ENCODE assay signal across 9 cellular contexts in genomic region chr19:33235269-33235995, GRCh38. TPM values are rescaled to one million over a fixed set of nuclear protein-coding genes. Genes with fewer than 3 reads are reported as not detected.
DNase-seq lines count a peak whose midpoint lies in the region; ATAC-seq and TF ChIP-seq lines count a peak whose summit lies in the region.
"Had no signal": no experiment of that assay in that cellular context is flagged by ENCODE, and none has a peak within 500 bp of the region (broad histone marks: within the 10 kb centered on the region; RNA-seq: fewer than 3 reads in every experiment).

No MANE protein-coding gene starts in this region.

- ATAC-seq in GM19324 (IDR thresholded peaks at IDR 0.05; ENCODE audit: low FRiP score, unreplicated experiment) = peak; percentile 58
- ATAC-seq in HG03439 (IDR thresholded peaks at IDR 0.05; ENCODE audit: unreplicated experiment) = peak; percentile 94
- peak; percentile 90 for ATAC-seq in activated CD8-positive, alpha-beta memory T cell treated with anti-CD3 and anti-CD28 coated beads, Interleukin-2, amount 10 ng/mL, durations not matched to agents 7 days and 5 days
- ATAC-seq in naive thymus-derived CD8-positive, alpha-beta T cell = peak; percentile 42 to 57
- ATAC-seq in stimulated activated naive B cell treated with anti-CD40 and anti-IgM and Interleukin-4, amounts not matched to agents 10 μg/mL and 1 μg/mL and 100 μg/mL, for 72 hours (replicated peaks) = peak; percentile 85 to 95

- peaks cover 18% of the 10 kb centered on the region for H3K27me3 Mint-ChIP-seq in activated CD8-positive, alpha-beta memory T cell treated with anti-CD3 and anti-CD28 coated beads, Interleukin-2, amount 10 ng/mL, durations not matched to agents 7 days and 5 days
- H3K27me3 Mint-ChIP-seq in naive thymus-derived CD8-positive, alpha-beta T cell = peaks cover 5 to 16% (median 10%) of the 10 kb centered on the region in 5 donors
- H3K27me3 Mint-ChIP-seq in stimulated activated naive B cell treated with anti-CD40 and anti-IgM and Interleukin-4, amounts not matched to agents 10 μg/mL and 1 μg/mL and 100 μg/mL, for 72 hours = peaks cover 17 to 24% of the 10 kb centered on the region in 2 donors

- peaks cover 11% of the 10 kb centered on the region for H3K4me1 Mint-ChIP-seq in activated CD8-positive, alpha-beta memory T cell treated with anti-CD3 and anti-CD28 coated beads, Interleukin-2, amount 10 ng/mL, durations not matched to agents 7 days and 5 days
- H3K4me1 Mint-ChIP-seq in naive thymus-derived CD8-positive, alpha-beta T cell = peaks cover 0 to 7% (median 0%) of the 10 kb centered on the region in 4 donors
- peaks cover 6% of the 10 kb centered on the region in 2 donors for H3K4me1 Mint-ChIP-seq in stimulated activated naive B cell treated with anti-CD40 and anti-IgM and Interleukin-4, amounts not matched to agents 10 μg/mL and 1 μg/mL and 100 μg/mL, for 72 hours

- H3K4me3 ChIP-seq in epithelial cell of esophagus (ENCODE audit: low read length) = no peak overlapping the region

- TF ChIP-seq CTCF in epithelial cell of esophagus (IDR thresholded peaks at IDR 0.05; ENCODE audit: insufficient read depth, low read depth, low read length, missing control alignments) = peak; percentile 89

- no peaks in the 10 kb centered on the region for H3K36me3 Mint-ChIP-seq in activated CD8-positive, alpha-beta memory T cell treated with anti-CD3 and anti-CD28 coated beads, Interleukin-2, amount 10 ng/mL, durations not matched to agents 7 days and 5 days
- H3K36me3 Mint-ChIP-seq in naive thymus-derived CD8-positive, alpha-beta T cell = peaks cover 0 to 5% (median 0%) of the 10 kb centered on the region in 3 donors
- no peaks in the 10 kb centered on the region for H3K36me3 Mint-ChIP-seq in stimulated activated naive B cell treated with anti-CD40 and anti-IgM and Interleukin-4, amounts not matched to agents 10 μg/mL and 1 μg/mL and 100 μg/mL, for 72 hours

- DNase-seq in COLO668 (lab: John Stamatoyannopoulos, UW; ENCODE audit: unreplicated experiment) (peak; percentile 64), NOMO-1 (lab: John Stamatoyannopoulos, UW; ENCODE audit: unreplicated experiment in 2 of 2) (peak; percentile 31 to 37), epithelial cell of esophagus (ENCODE audit: low read depth) (peak; percentile 66)
- peak; percentile 82 for DNase-seq in activated CD8-positive, alpha-beta memory T cell treated with anti-CD3 and anti-CD28 coated beads, Interleukin-2, amount 10 ng/mL, durations not matched to agents 7 days and 5 days
- DNase-seq in naive thymus-derived CD8-positive, alpha-beta T cell = peak; percentile 32 to 84 (median 64)
- peak; percentile 62 for DNase-seq in stimulated activated naive B cell treated with anti-CD40 and anti-IgM and Interleukin-4, amounts not matched to agents 10 μg/mL and 1 μg/mL and 100 μg/mL, for 72 hours

- no peak overlapping the region for H3K4me3 Mint-ChIP-seq in activated CD8-positive, alpha-beta memory T cell treated with anti-CD3 and anti-CD28 coated beads, Interleukin-2, amount 10 ng/mL, durations not matched to agents 7 days and 5 days
- peak overlapping the region in 2 of 10 donors; percentile 58 to 61 for H3K4me3 Mint-ChIP-seq in naive thymus-derived CD8-positive, alpha-beta T cell
- no peak overlapping the region for H3K4me3 Mint-ChIP-seq in stimulated activated naive B cell treated with anti-CD40 and anti-IgM and Interleukin-4, amounts not matched to agents 10 μg/mL and 1 μg/mL and 100 μg/mL, for 72 hours
- H3K4me3 Mint-ChIP-seq: dendritic cell treated with granulocyte-macrophage colony-stimulating factor and Interleukin-4, amounts not matched to agents 40 ng/mL and 50 ng/mL, for 4 days had no signal

- H3K27ac Mint-ChIP-seq in activated CD8-positive, alpha-beta memory T cell treated with anti-CD3 and anti-CD28 coated beads, Interleukin-2, amount 10 ng/mL, durations not matched to agents 7 days and 5 days = peak overlapping the region; percentile 25
- H3K27ac Mint-ChIP-seq in naive thymus-derived CD8-positive, alpha-beta T cell = no peak overlapping the region
- no peak overlapping the region for H3K27ac Mint-ChIP-seq in stimulated activated naive B cell treated with anti-CD40 and anti-IgM and Interleukin-4, amounts not matched to agents 10 μg/mL and 1 μg/mL and 100 μg/mL, for 72 hours
- H3K27ac Mint-ChIP-seq: dendritic cell treated with granulocyte-macrophage colony-stimulating factor and Interleukin-4, amounts not matched to agents 40 ng/mL and 50 ng/mL, for 4 days had no signal

- H3K9me3 Mint-ChIP-seq in activated CD8-positive, alpha-beta memory T cell treated with anti-CD3 and anti-CD28 coated beads, Interleukin-2, amount 10 ng/mL, durations not matched to agents 7 days and 5 days (ENCODE audit: low read depth) = no peaks in the 10 kb centered on the region
- H3K9me3 Mint-ChIP-seq in naive thymus-derived CD8-positive, alpha-beta T cell = peaks cover 0 to 5% (median 0%) of the 10 kb centered on the region in 9 donors
- no peaks in the 10 kb centered on the region for H3K9me3 Mint-ChIP-seq in stimulated activated naive B cell treated with anti-CD40 and anti-IgM and Interleukin-4, amounts not matched to agents 10 μg/mL and 1 μg/mL and 100 μg/mL, for 72 hours
- H3K9me3 Mint-ChIP-seq: dendritic cell treated with granulocyte-macrophage colony-stimulating factor and Interleukin-4, amounts not matched to agents 40 ng/mL and 50 ng/mL, for 4 days had no signal

- POLR2A ChIA-PET in naive thymus-derived CD8-positive, alpha-beta T cell (lab: Charles Lee) = interaction anchor here (1.4 kb wide), 1 partner anchor 138 kb away, joined by 3 read pairs; the partner anchor contains the start of gene CEBPG

- CTCF ChIA-PET in activated CD8-positive, alpha-beta memory T cell treated with anti-CD3 and anti-CD28 coated beads, Interleukin-2, amount 10 ng/mL, durations not matched to agents 7 days and 5 days (lab: Charles Lee) = interaction anchor here (0.5 to 4.0 kb wide), 27 partner anchors 11 to 544 kb away, joined by 3 to 48 read pairs (median 4); partner anchors contain the start of genes CEBPA, CEBPG and SLC7A10

RNA-seq across cellular contexts. Expression of gene SLC7A10, which starts 9.8 kb away (rescaled TPM):
- not detected for total RNA-seq in activated CD8-positive, alpha-beta memory T cell treated with anti-CD3 and anti-CD28 coated beads, Interleukin-2, amount 10 ng/mL, durations not matched to agents 7 days and 5 days
- total RNA-seq in naive thymus-derived CD8-positive, alpha-beta T cell = not detected
- polyA plus RNA-seq in naive thymus-derived CD8-positive, alpha-beta T cell = not detected

RNA-seq across cellular contexts. Expression of gene LRP3, which starts 41.3 kb away (rescaled TPM):
- under 1 TPM in 1 of 2 experiments, not detected in 1; 0.30 TPM for total RNA-seq in activated CD8-positive, alpha-beta memory T cell treated with anti-CD3 and anti-CD28 coated beads, Interleukin-2, amount 10 ng/mL, durations not matched to agents 7 days and 5 days
- total RNA-seq in naive thymus-derived CD8-positive, alpha-beta T cell = not detected
- polyA plus RNA-seq in naive thymus-derived CD8-positive, alpha-beta T cell = not detected
